8 cellular contexts compared by ENCODE assay signal in genomic region chr16:70526403-70526802, GRCh38. TPM values are rescaled to one million over a fixed set of nuclear protein-coding genes. Genes with fewer than 3 reads are reported as not detected.
DNase-seq lines count a peak whose midpoint lies in the region; ATAC-seq, FAIRE-seq and TF ChIP-seq lines count a peak whose summit lies in the region.

No MANE protein-coding gene starts in this region.

- no peak overlapping the region for H4K5ac ChIP-seq in H1 (ENCODE audit: insufficient read length, low read depth, low read length)

- no peak overlapping the region for H2BK15ac ChIP-seq in H1 (ENCODE audit: low read length)

- no peak overlapping the region for H2BK120ac ChIP-seq in H1 (replicated peaks; ENCODE audit: low read depth, low read length)

- H3K23me2 ChIP-seq in H1 (ENCODE audit: low read depth, low read length), result peaks cover 6% of the 10 kb centered on the region; the same call in 1 of the 2 replicates

- no peak overlapping the region for H2BK5ac ChIP-seq in H1 (ENCODE audit: low read depth, low read length)

- ATAC-seq in HG03108 (IDR thresholded peaks at IDR 0.05; ENCODE audit: unreplicated experiment), result no peak

- TF ChIP-seq RAD21 in H1 (IDR thresholded peaks at IDR 0.05 in 1 of 2, conservative IDR thresholded peaks at IDR 0.05 in 1 of 2; ENCODE audit: low read depth in 2 of 2, low read length in 2 of 2), result no peak

- H4K91ac ChIP-seq in H1 (replicated peaks; ENCODE audit: insufficient read length, low read length), result no peak overlapping the region

- H3K9ac ChIP-seq in NT2/D1 (ENCODE audit: insufficient read length, low read depth) (peak overlapping the region; percentile 14), H1 (replicated peaks in 1 of 4; ENCODE audit: extremely low read depth in 1 of 4, low read depth in 3 of 4, low read length in 3 of 4) (no peak overlapping the region; a peak in 1 of 7 replicates)

- no peak overlapping the region for H3K56ac ChIP-seq in H1 (replicated peaks; ENCODE audit: insufficient read length, low read depth, low read length)

- H3K4me3 Mint-ChIP-seq in T-helper 2 cell treated with Interferon-gamma antibody and Interleukin-4, amounts not matched to agents 5 μg/mL and 100 μg/mL, for 36 hours, result peak overlapping the region; percentile 80
- peak overlapping the region; percentile 71 for H3K4me3 Mint-ChIP-seq in progenitor cell of endocrine pancreas (ENCODE audit: low read depth)

- H3K27me3 ChIP-seq in NT2/D1 (ENCODE audit: insufficient read depth, insufficient read length), result no peaks in the 10 kb centered on the region
- H3K27me3 ChIP-seq in H1 (replicated peaks in 1 of 4; ENCODE audit: control insufficient read depth in 3 of 4, extremely low read depth in 1 of 4, insufficient read depth in 3 of 4, low read length in 3 of 4), result no peaks in the 10 kb centered on the region

- peaks cover 36% of the 10 kb centered on the region for H3K4me1 Mint-ChIP-seq in T-helper 2 cell treated with Interferon-gamma antibody and Interleukin-4, amounts not matched to agents 5 μg/mL and 100 μg/mL, for 36 hours (ENCODE audit: low read depth)
- H3K4me1 Mint-ChIP-seq in progenitor cell of endocrine pancreas (ENCODE audit: low read depth), result peaks cover 29% of the 10 kb centered on the region

- H3K27ac ChIP-seq in H1 (ENCODE audit: low read depth, low read length), result no peak overlapping the region

- H3K4ac ChIP-seq in H1 (replicated peaks; ENCODE audit: insufficient read length, low read depth, low read length), result no peak overlapping the region

- H3K27ac Mint-ChIP-seq in T-helper 2 cell treated with Interferon-gamma antibody and Interleukin-4, amounts not matched to agents 5 μg/mL and 100 μg/mL, for 36 hours, result peak overlapping the region; percentile 84
- H3K27ac Mint-ChIP-seq in progenitor cell of endocrine pancreas, result peak overlapping the region; percentile 87

- no peaks in the 10 kb centered on the region; the same call in 1 of the 2 replicates for H3K79me1 ChIP-seq in H1 (ENCODE audit: low read depth, low read length)

- H3K4me1 ChIP-seq in NT2/D1 (ENCODE audit: insufficient read depth, insufficient read length) (peaks cover 4% of the 10 kb centered on the region), H1 (replicated peaks in 1 of 4; ENCODE audit: control insufficient read depth in 3 of 4, insufficient read depth in 4 of 4, low read length in 3 of 4) (peaks cover 0 to 4% (median 3%) of the 10 kb centered on the region in 4 experiments; a peak in 5 of 7 replicates)

- CTCF ChIA-PET in H1 (lab: Charles Lee; ENCODE audit: partially characterized antibody), result interaction anchor here (0.5 to 2.5 kb wide), 2 partner anchors 21 to 131 kb away, joined by 4 to 6 read pairs; no protein-coding TSS in a partner anchor

- peaks cover 42 to 81% of the 10 kb centered on the region in 2 experiments for H3K79me2 ChIP-seq in H1 (ENCODE audit: control insufficient read depth in 1 of 2, insufficient read depth in 2 of 2, low read length in 2 of 2)

- peaks cover 61% of the 10 kb centered on the region for H3K36me3 ChIP-seq in NT2/D1 (ENCODE audit: insufficient read depth, insufficient read length, low read length)
- peaks cover 23 to 59% (median 39%) of the 10 kb centered on the region in 4 experiments for H3K36me3 ChIP-seq in H1 (ENCODE audit: control insufficient read depth in 2 of 4, insufficient read depth in 4 of 4, low read length in 3 of 4)

- FAIRE-seq in H1 (lab: Jason Lieb, UNC), result no peak

- no peak overlapping the region for H2AK5ac ChIP-seq in H1 (ENCODE audit: low read depth, low read length)

- no peak overlapping the region for H3K14ac ChIP-seq in H1 (ENCODE audit: insufficient read length)

- H3K36me3 Mint-ChIP-seq in T-helper 2 cell treated with Interferon-gamma antibody and Interleukin-4, amounts not matched to agents 5 μg/mL and 100 μg/mL, for 36 hours (ENCODE audit: low read depth), result peaks cover 67% of the 10 kb centered on the region
- peaks cover 25% of the 10 kb centered on the region for H3K36me3 Mint-ChIP-seq in progenitor cell of endocrine pancreas (ENCODE audit: insufficient read depth)

- peak overlapping the region; percentile 48 to 93 for H3K4me2 ChIP-seq in H1 (ENCODE audit: insufficient read depth in 1 of 2, low read depth in 2 of 2, low read length in 2 of 2)

- TF ChIP-seq CTCF in H1 (IDR thresholded peaks at IDR 0.05; ENCODE audit: control extremely low read depth in 1 of 3, insufficient read depth in 1 of 3, low read depth in 1 of 3, low read length in 3 of 3), result no peak
- no peak for TF ChIP-seq CTCF in progenitor cell of endocrine pancreas (IDR thresholded peaks at IDR 0.05; ENCODE audit: unreplicated experiment)

- H3K4me3 ChIP-seq in NT2/D1 (ENCODE audit: insufficient read length, low read depth), result no peak overlapping the region
- peak overlapping the region in 3 of 4 experiments; percentile 4 to 32 (median 9); a peak in 3 of 8 replicates for H3K4me3 ChIP-seq in H1 (ENCODE audit: extremely low read depth in 1 of 4, insufficient read depth in 2 of 4, low read depth in 3 of 4, low read length in 4 of 4)

- TF ChIP-seq POLR2A in H1 (IDR thresholded peaks at IDR 0.05; ENCODE audit: control extremely low read depth in 1 of 2, low read depth in 2 of 2, low read length in 2 of 2), result no peak

- WGBS in H1 (ENCODE audit: extremely low coverage in 1 of 2, insufficient coverage in 1 of 2, insufficient read length in 1 of 2, insufficient replicate concordance in 2 of 2, low coverage in 1 of 2, low lambda C conversion rate in 2 of 2, missing lambda C conversion rate in 1 of 2), 2 experiments, result 86% methylated on average over 6 of the region's 6 CpGs; no CpG with 5 or more reads in 1 of the 2 experiments

- no peak overlapping the region for H3K23ac ChIP-seq in H1 (ENCODE audit: insufficient read length)

- no peak overlapping the region for H4K8ac ChIP-seq in H1 (ENCODE audit: extremely low read depth, insufficient read depth, low read length)

- no peak for DNase-seq in T-helper 2 cell treated with Interferon-gamma antibody and Interleukin-4, amounts not matched to agents 5 μg/mL and 100 μg/mL, for 36 hours (ENCODE audit: low spot score)
- DNase-seq in T-helper 2 cell (no peak), NT2/D1 (ENCODE audit: low read depth, low spot score) (no peak), H1 (ENCODE audit: low read depth in 1 of 2, low spot score in 2 of 2) (no peak), progenitor cell of endocrine pancreas (ENCODE audit: low spot score, unreplicated experiment) (no peak), foreskin melanocyte (no peak), kidney tubule cell (ENCODE audit: low spot score) (no peak)

- no peak for TF ChIP-seq EP300 in H1 (IDR thresholded peaks at IDR 0.05; ENCODE audit: borderline replicate concordance in 1 of 2, low read depth in 2 of 2, low read length in 2 of 2)

- H2AFZ ChIP-seq in H1 (ENCODE audit: low read length), result no peak overlapping the region

- H3K18ac ChIP-seq in H1 (ENCODE audit: extremely low read depth, low read length), result no peak overlapping the region

- H2BK12ac ChIP-seq in H1 (ENCODE audit: low read depth, low read length), result no peak overlapping the region

- H3K9me3 Mint-ChIP-seq in T-helper 2 cell treated with Interferon-gamma antibody and Interleukin-4, amounts not matched to agents 5 μg/mL and 100 μg/mL, for 36 hours, result no peaks in the 10 kb centered on the region
- no peaks in the 10 kb centered on the region for H3K9me3 Mint-ChIP-seq in progenitor cell of endocrine pancreas (ENCODE audit: low read depth)

- no peaks in the 10 kb centered on the region for H3K9me3 ChIP-seq in NT2/D1 (ENCODE audit: insufficient read depth, low read length)
- no peaks in the 10 kb centered on the region for H3K9me3 ChIP-seq in H1 (ENCODE audit: insufficient read depth in 2 of 2, low read depth in 1 of 2, low read length in 1 of 2)

- no peaks in the 10 kb centered on the region for H3K27me3 Mint-ChIP-seq in T-helper 2 cell treated with Interferon-gamma antibody and Interleukin-4, amounts not matched to agents 5 μg/mL and 100 μg/mL, for 36 hours (ENCODE audit: low read depth)
- H3K27me3 Mint-ChIP-seq in progenitor cell of endocrine pancreas, result no peaks in the 10 kb centered on the region

- POLR2A ChIA-PET in H1 (lab: Charles Lee; ENCODE audit: partially characterized antibody), result interaction anchor here (0.6 to 3.0 kb wide), 10 partner anchors 8 to 180 kb away, joined by 3 to 35 read pairs (median 4); partner anchors contain the start of genes DDX19A and ST3GAL2

- H2BK20ac ChIP-seq in H1 (ENCODE audit: low read length), result no peak overlapping the region

- peaks cover 12% of the 10 kb centered on the region in 2 experiments for H4K20me1 ChIP-seq in H1 (replicated peaks in 1 of 2; ENCODE audit: control insufficient read depth in 1 of 2, insufficient read depth in 2 of 2, low read length in 2 of 2)

TF ChIP-seq in H1, 55 proteins besides CTCF, POLR2A, EP300 and RAD21 (continues in another document):
- TF ChIP-seq RXRA (IDR thresholded peaks at IDR 0.05; ENCODE audit: insufficient read depth, low read depth, low read length), result no peak
- TF ChIP-seq TEAD4 (IDR thresholded peaks at IDR 0.05; ENCODE audit: low read depth, low read length), result no peak
- TF ChIP-seq SP2 (IDR thresholded peaks at IDR 0.05; ENCODE audit: low read length), result no peak
- TF ChIP-seq EGR1 (IDR thresholded peaks at IDR 0.05; ENCODE audit: borderline replicate concordance, low read depth, low read length), result no peak
- TF ChIP-seq ZNF274 (IDR thresholded peaks at IDR 0.05; ENCODE audit: borderline replicate concordance, extremely low read depth, low read length), result no peak
- TF ChIP-seq CBX5 (IDR thresholded peaks at IDR 0.05; ENCODE audit: low read depth, low read length), result no peak

RNA-seq across cellular contexts. Expression of gene SF3B3, which starts 2.8 kb away (rescaled TPM):
- total RNA-seq in H1 (2021; fragmentation: NEBNext Ultra II Directional; extraction: Animal tissue kit (Norgen Biotek cat#: 25700)), result 513 and 521 TPM in 2 replicates
- polyA plus RNA-seq in H1 (2011; rRNA removed), result 241 and 261 TPM in 2 replicates
- polyA plus RNA-seq in H1 (2011; cell fraction: cytosol; rRNA removed), result 143 TPM
- polyA plus RNA-seq in H1 (2011; cell fraction: nucleus; rRNA removed), result 373 TPM
- polyA plus RNA-seq in H1 (2012, experiment 1 of 2), result 284 to 337 TPM (median 317 TPM) in 4 replicates
- 63.1 TPM for polyA plus RNA-seq in H1 (2012, experiment 2 of 2)
- polyA plus RNA-seq in H1 (2013, experiment 1 of 2), result 156 TPM
- polyA plus RNA-seq in H1 (2013, experiment 2 of 2), result 141 TPM
- 358 and 477 TPM in 2 replicates for polyA minus RNA-seq in H1 (2011; rRNA and poly(A)+ RNA removed)
- 133 TPM for polyA minus RNA-seq in H1 (2011; cell fraction: cytosol; rRNA and poly(A)+ RNA removed)
- polyA minus RNA-seq in H1 (2011; cell fraction: nucleus; rRNA and poly(A)+ RNA removed), result 217 TPM
- total RNA-seq in progenitor cell of endocrine pancreas, result 379 and 387 TPM in 2 replicates

RNA-seq across cellular contexts. Expression of gene COG4, which starts 3.0 kb away (rescaled TPM):
- total RNA-seq in H1 (2021; fragmentation: NEBNext Ultra II Directional; extraction: Animal tissue kit (Norgen Biotek cat#: 25700)), result 46.1 and 52.2 TPM in 2 replicates
- polyA plus RNA-seq in H1 (2011; rRNA removed), result 50.2 and 54.7 TPM in 2 replicates
- polyA plus RNA-seq in H1 (2011; cell fraction: cytosol; rRNA removed), result 48.3 TPM
- 94.1 TPM for polyA plus RNA-seq in H1 (2011; cell fraction: nucleus; rRNA removed)
- polyA plus RNA-seq in H1 (2012, experiment 1 of 2), result 37.1 to 49.2 TPM (median 47.6 TPM) in 4 replicates
- polyA plus RNA-seq in H1 (2012, experiment 2 of 2), result 20.8 TPM
- 32.5 TPM for polyA plus RNA-seq in H1 (2013, experiment 1 of 2)
- polyA plus RNA-seq in H1 (2013, experiment 2 of 2), result 29.9 TPM
- polyA minus RNA-seq in H1 (2011; rRNA and poly(A)+ RNA removed), result 55.9 and 66.3 TPM in 2 replicates
- polyA minus RNA-seq in H1 (2011; cell fraction: cytosol; rRNA and poly(A)+ RNA removed), result 29.0 TPM
- polyA minus RNA-seq in H1 (2011; cell fraction: nucleus; rRNA and poly(A)+ RNA removed), result 22.5 TPM
- 75.9 and 76.0 TPM in 2 replicates for total RNA-seq in progenitor cell of endocrine pancreas
